In the genomic region with DNA sequence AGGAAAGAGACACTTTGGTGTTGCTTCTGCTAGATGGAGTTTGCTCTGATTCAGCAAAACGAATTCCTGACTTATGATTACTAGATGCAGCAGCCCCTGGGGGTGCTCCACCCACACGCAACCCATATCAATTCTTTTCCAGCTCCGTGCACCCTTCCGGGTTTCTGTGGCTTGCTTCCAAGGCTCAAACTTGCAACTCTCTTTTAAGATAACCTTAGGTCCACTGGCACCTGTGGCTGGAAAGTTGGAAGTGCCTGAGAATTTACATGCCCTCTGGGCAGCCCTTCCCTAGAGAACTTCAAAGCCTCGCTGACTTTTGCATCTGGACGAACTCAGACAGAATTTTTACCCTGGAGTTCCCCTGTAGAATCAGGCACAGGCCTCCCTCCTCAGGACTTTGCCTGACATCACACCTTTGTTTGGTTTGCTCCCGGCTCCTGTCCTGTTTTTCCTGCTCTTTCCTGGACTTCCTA, we compare ENCODE assay signal across 10 cellular contexts.
DNase-seq lines count a peak whose midpoint lies in the region; FAIRE-seq and TF ChIP-seq lines count a peak whose summit lies in the region.
"Had no signal": no experiment of that assay in that cellular context is flagged by ENCODE, and none has a peak within 500 bp of the region (broad histone marks: within the 10 kb centered on the region; RNA-seq: fewer than 3 reads in every experiment).

No MANE protein-coding gene starts in this region.

- H3K27me3 ChIP-seq in BLaER1 treated with 17β-estradiol and CSF1 and Interleukin-3, amounts not matched to agents 10 nM and 100 nM = no peaks in the 10 kb centered on the region
- no peaks in the 10 kb centered on the region for H3K27me3 ChIP-seq in liver (ENCODE audit: control insufficient read depth in 4 of 4, insufficient read depth in 4 of 4, low read length in 3 of 4)

- no peaks in the 10 kb centered on the region for H3K27me3 Mint-ChIP-seq in chondrocyte (ENCODE audit: low read depth)

- WGBS in liver = 19% methylated on average over 7 of the region's 7 CpGs

- no peaks in the 10 kb centered on the region for H3K9me3 ChIP-seq in BLaER1 treated with 17β-estradiol and CSF1 and Interleukin-3, amounts not matched to agents 10 nM and 100 nM (replicated peaks in 1 of 11)
- H3K9me3 ChIP-seq in liver (ENCODE audit: control insufficient read depth in 4 of 4, low read length in 3 of 4) = no peaks in the 10 kb centered on the region

- TF ChIP-seq CTCF in LNCaP clone FGC (IDR thresholded peaks at IDR 0.05; ENCODE audit: control insufficient read depth, extremely low read depth, insufficient read depth) (peak; percentile 46), chondrocyte (IDR thresholded peaks at IDR 0.05) (peak; percentile 44), liver (IDR thresholded peaks at IDR 0.05; ENCODE audit: low read depth, low read length, missing input control) (peak; percentile 46)

- no peak for FAIRE-seq in RCC 7860 (lab: Jason Lieb, UNC)

- peak overlapping the region in 7 of 11 experiments; percentile 0 to 91 (median 84); a peak in 12 of 22 replicates for H3K4me2 ChIP-seq in BLaER1 treated with 17β-estradiol and CSF1 and Interleukin-3, amounts not matched to agents 10 nM and 100 nM

- no peaks in the 10 kb centered on the region for H3K36me3 ChIP-seq in BLaER1 treated with 17β-estradiol and CSF1 and Interleukin-3, amounts not matched to agents 10 nM and 100 nM
- peaks cover 0 to 1% (median 0%) of the 10 kb centered on the region in 4 donors for H3K36me3 ChIP-seq in liver (ENCODE audit: control insufficient read depth in 4 of 4, insufficient read depth in 3 of 4, low read depth in 1 of 4, low read length in 3 of 4)

- H3K27ac ChIP-seq in BLaER1 treated with 17β-estradiol and CSF1 and Interleukin-3, amounts not matched to agents 10 nM and 100 nM = peak overlapping the region in 10 of 11 experiments; percentile 8 to 94 (median 88); a peak in 13 of 22 replicates
- no peak overlapping the region for H3K27ac ChIP-seq in liver (ENCODE audit: low read depth in 1 of 2, low read length in 2 of 2)

- H3K4me3 Mint-ChIP-seq in chondrocyte (ENCODE audit: unreplicated experiment) = no peak overlapping the region

- peaks cover 55 to 97% (median 72%) of the 10 kb centered on the region in 10 experiments for H3K4me1 ChIP-seq in BLaER1 treated with 17β-estradiol and CSF1 and Interleukin-3, amounts not matched to agents 10 nM and 100 nM
- peaks cover 0 to 9% (median 4%) of the 10 kb centered on the region in 4 donors for H3K4me1 ChIP-seq in liver (ENCODE audit: control insufficient read depth in 4 of 4, insufficient read depth in 4 of 4, low read length in 3 of 4)

- no peaks in the 10 kb centered on the region for H3K36me3 Mint-ChIP-seq in chondrocyte (ENCODE audit: low read depth)

- no peaks in the 10 kb centered on the region for H3K9me3 Mint-ChIP-seq in chondrocyte (ENCODE audit: low read depth)

- TF ChIP-seq RAD21 in liver (IDR thresholded peaks at IDR 0.05) = peak; percentile 78 to 83

- no peak overlapping the region for H3K4me3 ChIP-seq in BLaER1 treated with 17β-estradiol and CSF1 and Interleukin-3, amounts not matched to agents 10 nM and 100 nM
- no peak overlapping the region for H3K4me3 ChIP-seq in LNCaP clone FGC (ENCODE audit: low read depth, low read length)
- no peak overlapping the region for H3K4me3 ChIP-seq in liver (ENCODE audit: low read depth in 1 of 3, low read length in 3 of 3)

- H3K27ac Mint-ChIP-seq in chondrocyte (ENCODE audit: unreplicated experiment) = peak overlapping the region; percentile 42
- H3K27ac Mint-ChIP-seq: IgD-negative memory B cell had no signal

- H3K4me1 Mint-ChIP-seq in chondrocyte (ENCODE audit: low read depth) = peaks cover 26% of the 10 kb centered on the region

- peak overlapping the region in 2 of 11 experiments; percentile 73 to 81; a peak in 4 of 22 replicates for H3K9ac ChIP-seq in BLaER1 treated with 17β-estradiol and CSF1 and Interleukin-3, amounts not matched to agents 10 nM and 100 nM
- H3K9ac ChIP-seq in liver (ENCODE audit: low read depth in 1 of 2, low read length in 2 of 2) = no peak overlapping the region

- DNase-seq in LNCaP clone FGC (ENCODE audit: low read depth) = peak; percentile 27
- DNase-seq in chondrocyte (ENCODE audit: low spot score) = no peak
- no peak for DNase-seq in RKO (ENCODE audit: low spot score)
- no peak for DNase-seq in ureter (ENCODE audit: low spot score)
- no peak for DNase-seq in DMS79 (lab: John Stamatoyannopoulos, UW)
- DNase-seq in RCC 7860 (ENCODE audit: low spot score) = no peak
- DNase-seq: central memory CD4-positive, alpha-beta T cell had no signal

- H4K20me1 ChIP-seq in BLaER1 treated with 17β-estradiol and CSF1 and Interleukin-3, amounts not matched to agents 10 nM and 100 nM = no peaks in the 10 kb centered on the region

TF ChIP-seq in liver, 16 proteins besides CTCF, POLR2A, EP300 and RAD21:
- peak; percentile 35 to 65 for TF ChIP-seq HNF4A (conservative IDR thresholded peaks at IDR 0.05)
- TF ChIP-seq SP1 (IDR thresholded peaks at IDR 0.05) = peak; percentile 57
- peak; percentile 32 to 72 for TF ChIP-seq RXRA (IDR thresholded peaks at IDR 0.05)
- TF ChIP-seq GABPA (IDR thresholded peaks at IDR 0.05 in 1 of 2, conservative IDR thresholded peaks at IDR 0.05 in 1 of 2) = no peak
- TF ChIP-seq, protein P1, sequence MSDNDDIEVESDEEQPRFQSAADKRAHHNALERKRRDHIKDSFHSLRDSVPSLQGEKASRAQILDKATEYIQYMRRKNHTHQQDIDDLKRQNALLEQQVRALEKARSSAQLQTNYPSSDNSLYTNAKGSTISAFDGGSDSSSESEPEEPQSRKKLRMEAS (IDR thresholded peaks at IDR 0.05) = no peak
- TF ChIP-seq, protein P2, sequence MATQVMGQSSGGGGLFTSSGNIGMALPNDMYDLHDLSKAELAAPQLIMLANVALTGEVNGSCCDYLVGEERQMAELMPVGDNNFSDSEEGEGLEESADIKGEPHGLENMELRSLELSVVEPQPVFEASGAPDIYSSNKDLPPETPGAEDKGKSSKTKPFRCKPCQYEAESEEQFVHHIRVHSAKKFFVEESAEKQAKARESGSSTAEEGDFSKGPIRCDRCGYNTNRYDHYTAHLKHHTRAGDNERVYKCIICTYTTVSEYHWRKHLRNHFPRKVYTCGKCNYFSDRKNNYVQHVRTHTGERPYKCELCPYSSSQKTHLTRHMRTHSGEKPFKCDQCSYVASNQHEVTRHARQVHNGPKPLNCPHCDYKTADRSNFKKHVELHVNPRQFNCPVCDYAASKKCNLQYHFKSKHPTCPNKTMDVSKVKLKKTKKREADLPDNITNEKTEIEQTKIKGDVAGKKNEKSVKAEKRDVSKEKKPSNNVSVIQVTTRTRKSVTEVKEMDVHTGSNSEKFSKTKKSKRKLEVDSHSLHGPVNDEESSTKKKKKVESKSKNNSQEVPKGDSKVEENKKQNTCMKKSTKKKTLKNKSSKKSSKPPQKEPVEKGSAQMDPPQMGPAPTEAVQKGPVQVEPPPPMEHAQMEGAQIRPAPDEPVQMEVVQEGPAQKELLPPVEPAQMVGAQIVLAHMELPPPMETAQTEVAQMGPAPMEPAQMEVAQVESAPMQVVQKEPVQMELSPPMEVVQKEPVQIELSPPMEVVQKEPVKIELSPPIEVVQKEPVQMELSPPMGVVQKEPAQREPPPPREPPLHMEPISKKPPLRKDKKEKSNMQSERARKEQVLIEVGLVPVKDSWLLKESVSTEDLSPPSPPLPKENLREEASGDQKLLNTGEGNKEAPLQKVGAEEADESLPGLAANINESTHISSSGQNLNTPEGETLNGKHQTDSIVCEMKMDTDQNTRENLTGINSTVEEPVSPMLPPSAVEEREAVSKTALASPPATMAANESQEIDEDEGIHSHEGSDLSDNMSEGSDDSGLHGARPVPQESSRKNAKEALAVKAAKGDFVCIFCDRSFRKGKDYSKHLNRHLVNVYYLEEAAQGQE (IDR thresholded peaks at IDR 0.05) = no peak
- TF ChIP-seq JUND (IDR thresholded peaks at IDR 0.05) = peak in 1 of 2 donors; percentile 21
- TF ChIP-seq YY1 (IDR thresholded peaks at IDR 0.05) = peak; percentile 15
- TF ChIP-seq, protein P3, sequence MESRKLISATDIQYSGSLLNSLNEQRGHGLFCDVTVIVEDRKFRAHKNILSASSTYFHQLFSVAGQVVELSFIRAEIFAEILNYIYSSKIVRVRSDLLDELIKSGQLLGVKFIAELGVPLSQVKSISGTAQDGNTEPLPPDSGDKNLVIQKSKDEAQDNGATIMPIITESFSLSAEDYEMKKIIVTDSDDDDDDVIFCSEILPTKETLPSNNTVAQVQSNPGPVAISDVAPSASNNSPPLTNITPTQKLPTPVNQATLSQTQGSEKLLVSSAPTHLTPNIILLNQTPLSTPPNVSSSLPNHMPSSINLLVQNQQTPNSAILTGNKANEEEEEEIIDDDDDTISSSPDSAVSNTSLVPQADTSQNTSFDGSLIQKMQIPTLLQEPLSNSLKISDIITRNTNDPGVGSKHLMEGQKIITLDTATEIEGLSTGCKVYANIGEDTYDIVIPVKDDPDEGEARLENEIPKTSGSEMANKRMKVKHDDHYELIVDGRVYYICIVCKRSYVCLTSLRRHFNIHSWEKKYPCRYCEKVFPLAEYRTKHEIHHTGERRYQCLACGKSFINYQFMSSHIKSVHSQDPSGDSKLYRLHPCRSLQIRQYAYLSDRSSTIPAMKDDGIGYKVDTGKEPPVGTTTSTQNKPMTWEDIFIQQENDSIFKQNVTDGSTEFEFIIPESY (IDR thresholded peaks at IDR 0.05) = no peak

Comparison
In these comparisons a context has a peak if more than half of its experiments do, and no peak if none do; other contexts are left out.
1. H3K27ac ChIP-seq: peak in BLaER1 treated with 17β-estradiol and CSF1 and Interleukin-3, amounts not matched to agents 10 nM and 100 nM (10 of 11); none in liver (0 of 2).
2. Peak in every context shown above with its lines, with median percentiles within 50 percentile points of each other: CTCF ChIP-seq.